9 cellular contexts compared by ENCODE assay signal in the genomic region with DNA sequence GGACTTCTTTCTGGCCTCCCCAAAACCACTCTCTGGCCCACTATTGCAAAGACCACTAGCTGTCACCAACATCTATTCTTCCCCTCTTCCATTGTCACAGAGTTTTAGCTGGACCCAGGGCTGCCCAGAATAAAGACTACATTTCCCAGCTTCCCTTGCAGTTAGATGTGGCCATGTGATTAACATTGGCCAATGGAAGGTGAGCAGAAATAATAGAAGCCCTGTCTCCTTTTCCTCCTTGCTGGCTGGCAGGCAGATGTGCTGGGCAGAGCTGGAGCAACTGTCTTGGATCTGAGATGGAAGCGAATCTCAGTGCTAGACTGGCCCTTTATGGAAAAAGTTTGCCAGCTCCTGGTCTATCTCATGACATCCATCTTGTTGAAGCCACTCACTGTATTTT.
A peak's percentile ranks its signal among the peaks of the same experiment; 100 is the strongest.
DNase-seq lines count a peak whose midpoint lies in the region; ATAC-seq, FAIRE-seq and TF ChIP-seq lines count a peak whose summit lies in the region.
"Had no signal": no experiment of that assay in that cellular context is flagged by ENCODE, and none has a peak within 500 bp of the region (broad histone marks: within the 10 kb centered on the region; RNA-seq: fewer than 3 reads in every experiment).

No MANE protein-coding gene starts in this region.

- TF ChIP-seq CTCF in gastroesophageal sphincter (IDR thresholded peaks at IDR 0.05), result no peak

- FAIRE-seq in RCC 7860 (lab: Jason Lieb, UNC), result no peak

- CTCF ChIA-PET in HEK293T (lab: Yijun Ruan, JAX), result interaction anchor here (0.6 to 3.0 kb wide), 9 partner anchors 9 to 123 kb away, joined by 3 to 19 read pairs (median 3); no protein-coding TSS in a partner anchor

- peak overlapping the region; percentile 58 to 92 (median 80) for H3K27ac ChIP-seq in gastroesophageal sphincter
- H3K27ac ChIP-seq: skin epidermis had no signal

- no peak overlapping the region for H3K4me3 ChIP-seq in gastroesophageal sphincter
- H3K4me3 ChIP-seq: skin epidermis had no signal

- TF ChIP-seq POLR2A in gastroesophageal sphincter (IDR thresholded peaks at IDR 0.05), result no peak

- no peaks in the 10 kb centered on the region for H3K36me3 ChIP-seq in gastroesophageal sphincter

- H3K4me1 ChIP-seq in gastroesophageal sphincter, result peaks cover 5 to 89% (median 13%) of the 10 kb centered on the region in 3 donors

- H3K9me3 ChIP-seq in gastroesophageal sphincter, result no peaks in the 10 kb centered on the region

- no peak for TF ChIP-seq EP300 in gastroesophageal sphincter (IDR thresholded peaks at IDR 0.05)

- ATAC-seq in gastroesophageal sphincter, result no peak
- no peak for ATAC-seq in GM18858 (IDR thresholded peaks at IDR 0.05; ENCODE audit: unreplicated experiment)

- POLR2A ChIA-PET in HEK293T (lab: Yijun Ruan, JAX), result interaction anchor here (0.7 kb wide), 1 partner anchor 11 kb away, joined by 3 read pairs; no protein-coding TSS in a partner anchor

- DNase-seq in COR-L47 (lab: John Stamatoyannopoulos, UW) (peak; percentile 34), HEK293T (ENCODE audit: extremely low spot score) (peak; percentile 40), RCC 7860 (ENCODE audit: low spot score) (peak; percentile 14), T1000 (lab: John Stamatoyannopoulos, UW) (no peak), NK-92 (lab: John Stamatoyannopoulos, UW; ENCODE audit: unreplicated experiment) (no peak)
- no peak for DNase-seq in activated T-cell treated with anti-CD3 and anti-CD28 coated beads, Interleukin-2, amount 50 U/mL, for 1 hour

- no peaks in the 10 kb centered on the region for H3K27me3 ChIP-seq in gastroesophageal sphincter

- WGBS in gastroesophageal sphincter (ENCODE audit: low coverage in 1 of 2), 2 donors, result 83% methylated on average over 1 of the region's 1 CpG; no CpG with 5 or more reads in 1 of the 2 donors

TF ChIP-seq in HEK293T, 16 proteins besides CTCF, POLR2A, EP300 and RAD21:
- TF ChIP-seq ZNF384 (IDR thresholded peaks at IDR 0.05) (no peak), ELF4 (IDR thresholded peaks at IDR 0.05) (no peak), ARNT (IDR thresholded peaks at IDR 0.05) (no peak), FOXK2 (IDR thresholded peaks at IDR 0.05) (no peak), CTBP1 (IDR thresholded peaks at IDR 0.05; ENCODE audit: borderline replicate concordance) (no peak), HDGF (IDR thresholded peaks at IDR 0.05; ENCODE audit: borderline replicate concordance) (no peak), NFRKB (IDR thresholded peaks at IDR 0.05) (no peak)
- TF ChIP-seq, protein P1, sequence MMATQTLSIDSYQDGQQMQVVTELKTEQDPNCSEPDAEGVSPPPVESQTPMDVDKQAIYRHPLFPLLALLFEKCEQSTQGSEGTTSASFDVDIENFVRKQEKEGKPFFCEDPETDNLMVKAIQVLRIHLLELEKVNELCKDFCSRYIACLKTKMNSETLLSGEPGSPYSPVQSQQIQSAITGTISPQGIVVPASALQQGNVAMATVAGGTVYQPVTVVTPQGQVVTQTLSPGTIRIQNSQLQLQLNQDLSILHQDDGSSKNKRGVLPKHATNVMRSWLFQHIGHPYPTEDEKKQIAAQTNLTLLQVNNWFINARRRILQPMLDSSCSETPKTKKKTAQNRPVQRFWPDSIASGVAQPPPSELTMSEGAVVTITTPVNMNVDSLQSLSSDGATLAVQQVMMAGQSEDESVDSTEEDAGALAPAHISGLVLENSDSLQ (IDR thresholded peaks at IDR 0.05), result no peak
TF ChIP-seq in HEK293T: peak in this region for 0.

Comparison
In these comparisons a context has a peak if more than half of its experiments do, and no peak if none do; other contexts are left out.
1. DNase-seq: peak in COR-L47 (single experiment), HEK293T (single experiment) and RCC 7860 (single experiment); none in T1000 (single experiment), NK-92 (single experiment) and activated T-cell treated with anti-CD3 and anti-CD28 coated beads, Interleukin-2, amount 50 U/mL, for 1 hour (single experiment).